8 cellular contexts compared by ENCODE assay signal in the genomic region with DNA sequence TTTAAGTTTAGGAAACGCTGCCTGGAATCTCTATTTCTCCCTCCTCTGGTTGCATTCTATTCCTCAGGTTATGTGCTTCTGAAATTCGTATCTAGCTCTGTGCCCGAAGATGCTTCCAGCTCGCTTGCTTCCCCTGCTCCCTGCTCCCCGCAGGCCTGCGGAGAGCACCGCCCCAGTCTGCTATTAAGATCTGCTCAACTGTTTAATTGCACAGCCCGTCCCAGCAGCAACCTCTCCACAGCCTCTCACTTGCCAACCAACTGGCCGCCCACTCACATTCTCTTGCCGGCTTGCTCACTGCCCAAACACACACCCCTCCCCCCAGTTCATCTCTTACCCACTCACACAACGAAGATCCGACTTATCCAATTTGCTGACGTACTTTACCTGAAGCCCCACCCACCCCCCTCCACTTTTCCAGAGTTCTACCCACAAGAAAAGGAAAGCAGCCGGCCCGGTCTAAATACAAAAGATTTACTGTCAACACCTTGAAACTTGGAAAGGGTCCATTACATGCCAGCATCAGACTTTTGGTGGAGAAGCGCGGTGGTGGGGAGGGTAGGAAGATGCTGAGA.
DNase-seq lines count a peak whose midpoint lies in the region; ATAC-seq, FAIRE-seq and TF ChIP-seq lines count a peak whose summit lies in the region.

No MANE protein-coding gene starts in this region.

- peaks cover 25 to 78% (median 64%) of the 10 kb centered on the region in 4 donors for H3K4me1 Mint-ChIP-seq in naive thymus-derived CD8-positive, alpha-beta T cell

- DNase-seq in DMS79 treated with DMSO at 0.1 percent for 48 hours (lab: John Stamatoyannopoulos, UW) = peak; percentile 54
- DNase-seq in SJSA1 (ENCODE audit: low read depth in 1 of 2, low spot score in 2 of 2) = peak; percentile 50 to 75
- DNase-seq in epithelial cell of proximal tubule (ENCODE audit: low read depth) = no peak
- DNase-seq in naive thymus-derived CD8-positive, alpha-beta T cell = no peak
- no peak for DNase-seq in NOMO-1 treated with dmso at 0.1 percent for 144 hours (lab: John Stamatoyannopoulos, UW; ENCODE audit: unreplicated experiment)
- DNase-seq in H54 (ENCODE audit: insufficient read length, low spot score) = no peak

- no peak for TF ChIP-seq POLR2A in H54 (IDR thresholded peaks at IDR 0.05; ENCODE audit: low read depth, low read length)

- FAIRE-seq in H54 (lab: Jason Lieb, UNC) = no peak

- H3K27me3 ChIP-seq in SJSA1 (replicated peaks) = no peaks in the 10 kb centered on the region

- peaks cover 74% of the 10 kb centered on the region for H3K4me1 ChIP-seq in SJSA1 (replicated peaks)

- no peaks in the 10 kb centered on the region for H3K9me3 Mint-ChIP-seq in naive thymus-derived CD8-positive, alpha-beta T cell

- H3K36me3 Mint-ChIP-seq in naive thymus-derived CD8-positive, alpha-beta T cell = peaks cover 0 to 68% (median 5%) of the 10 kb centered on the region in 3 donors

- no peak for TF ChIP-seq CTCF in epithelial cell of proximal tubule (conservative IDR thresholded peaks at IDR 0.05; ENCODE audit: low read depth, low read length)

- peak overlapping the region in 9 of 10 donors; percentile 34 to 89 (median 72) for H3K27ac Mint-ChIP-seq in naive thymus-derived CD8-positive, alpha-beta T cell

- ATAC-seq in naive thymus-derived CD8-positive, alpha-beta T cell = no peak
- no peak for ATAC-seq in HG03342 (IDR thresholded peaks at IDR 0.05; ENCODE audit: unreplicated experiment)
- no peak for ATAC-seq in GM19351 (IDR thresholded peaks at IDR 0.05; ENCODE audit: unreplicated experiment)

- POLR2A ChIA-PET in naive thymus-derived CD8-positive, alpha-beta T cell (lab: Charles Lee) = no interaction called here

- H3K4me3 ChIP-seq in SJSA1 = no peak overlapping the region
- H3K4me3 ChIP-seq in epithelial cell of proximal tubule (ENCODE audit: low read depth, low read length) = peak overlapping the region; percentile 17

- H3K9me3 ChIP-seq in SJSA1 (replicated peaks) = no peaks in the 10 kb centered on the region

- H3K4me3 Mint-ChIP-seq in naive thymus-derived CD8-positive, alpha-beta T cell = peak overlapping the region in 2 of 10 donors; percentile 43 to 45

- no peaks in the 10 kb centered on the region for H3K27me3 Mint-ChIP-seq in naive thymus-derived CD8-positive, alpha-beta T cell

- peaks cover 90% of the 10 kb centered on the region for H3K36me3 ChIP-seq in SJSA1

- H3K27ac ChIP-seq in SJSA1 = peak overlapping the region; percentile 97

Comparison
In these comparisons a context has a peak if more than half of its experiments do, and no peak if none do; other contexts are left out.
1. DNase-seq: peak in DMS79 treated with DMSO at 0.1 percent for 48 hours (single experiment) and SJSA1 (2 of 2); none in epithelial cell of proximal tubule (single experiment), naive thymus-derived CD8-positive, alpha-beta T cell (0 of 10), NOMO-1 treated with dmso at 0.1 percent for 144 hours (single experiment) and H54 (single experiment).